Comparison of ENCODE assay signal across 1 cellular context in genomic region chr12:113222730-113223531, GRCh38.
TF ChIP-seq lines count a peak whose summit lies in the region.

No MANE protein-coding gene starts in this region.

TF ChIP-seq in HepG2, 621 proteins besides CTCF, POLR2A, EP300 and RAD21 (continued from another document):
- TF ChIP-seq TFAP4 (IDR thresholded peaks at IDR 0.05; ENCODE audit: borderline replicate concordance, low read depth) (peak; percentile 69; the same call in 1 of the 2 replicates), THAP11 (CRISPR knock-in tag; IDR thresholded peaks at IDR 0.05) (peak; percentile 52; the same call in 1 of the 2 replicates), MTF1 (CRISPR knock-in tag; IDR thresholded peaks at IDR 0.05) (no peak), SRSF1 (optimal IDR thresholded peaks at IDR 0.05; ENCODE audit: low read depth, low read length) (no peak), ZNF263 (CRISPR knock-in tag; IDR thresholded peaks at IDR 0.05) (no peak), DMAP1 (CRISPR knock-in tag; IDR thresholded peaks at IDR 0.05) (peak; percentile 44; the same call in 1 of the 2 replicates), ZNF678 (CRISPR knock-in tag; IDR thresholded peaks at IDR 0.05) (no peak), ZNF879 (CRISPR knock-in tag; IDR thresholded peaks at IDR 0.05) (no peak), PATZ1 (CRISPR knock-in tag; IDR thresholded peaks at IDR 0.05) (no peak), MTA3 (CRISPR knock-in tag; IDR thresholded peaks at IDR 0.05) (no peak), ZNF331 (CRISPR knock-in tag; IDR thresholded peaks at IDR 0.05) (peak; percentile 51; the same call in 1 of the 2 replicates), LCORL (IDR thresholded peaks at IDR 0.05) (no peak), LCORL (CRISPR knock-in tag; IDR thresholded peaks at IDR 0.05) (no peak), ZNF264 (CRISPR knock-in tag; IDR thresholded peaks at IDR 0.05) (peak; percentile 35; the same call in 1 of the 2 replicates), ZNF558 (CRISPR knock-in tag; IDR thresholded peaks at IDR 0.05; ENCODE audit: borderline replicate concordance) (no peak), ZNF460 (CRISPR knock-in tag; IDR thresholded peaks at IDR 0.05; ENCODE audit: borderline replicate concordance) (no peak), ZNF674 (CRISPR knock-in tag; IDR thresholded peaks at IDR 0.05; ENCODE audit: low read depth) (no peak), NONO (IDR thresholded peaks at IDR 0.05) (no peak), NONO (CRISPR knock-in tag; conservative IDR thresholded peaks at IDR 0.05) (no peak), REPIN1 (CRISPR knock-in tag; IDR thresholded peaks at IDR 0.05; ENCODE audit: borderline replicate concordance, low read depth) (no peak), RXRB (CRISPR knock-in tag; IDR thresholded peaks at IDR 0.05; ENCODE audit: borderline replicate concordance) (peak; percentile 32; the same call in 1 of the 2 replicates), NFIB (CRISPR knock-in tag; IDR thresholded peaks at IDR 0.05; ENCODE audit: borderline replicate concordance) (no peak), ZNF644 (CRISPR knock-in tag; IDR thresholded peaks at IDR 0.05; ENCODE audit: low read depth) (peak; percentile 81), TFE3 (CRISPR knock-in tag; IDR thresholded peaks at IDR 0.05) (no peak), ZNF383 (CRISPR knock-in tag; IDR thresholded peaks at IDR 0.05; ENCODE audit: borderline replicate concordance) (no peak), RCOR2 (CRISPR knock-in tag; IDR thresholded peaks at IDR 0.05) (no peak), ZEB1 (IDR thresholded peaks at IDR 0.05; ENCODE audit: insufficient replicate concordance, low read depth) (peak; percentile 16), ZNF75D (CRISPR knock-in tag; IDR thresholded peaks at IDR 0.05; ENCODE audit: borderline replicate concordance) (no peak), MED13 (CRISPR knock-in tag; IDR thresholded peaks at IDR 0.05) (no peak), GABPA (IDR thresholded peaks at IDR 0.05; ENCODE audit: low read depth, low read length) (no peak), GABPA (CRISPR knock-in tag; IDR thresholded peaks at IDR 0.05; ENCODE audit: low read depth) (peak; percentile 50), ZNF12 (CRISPR knock-in tag; IDR thresholded peaks at IDR 0.05) (peak; percentile 71; the same call in 1 of the 2 replicates)
- TF ChIP-seq, protein P1, sequence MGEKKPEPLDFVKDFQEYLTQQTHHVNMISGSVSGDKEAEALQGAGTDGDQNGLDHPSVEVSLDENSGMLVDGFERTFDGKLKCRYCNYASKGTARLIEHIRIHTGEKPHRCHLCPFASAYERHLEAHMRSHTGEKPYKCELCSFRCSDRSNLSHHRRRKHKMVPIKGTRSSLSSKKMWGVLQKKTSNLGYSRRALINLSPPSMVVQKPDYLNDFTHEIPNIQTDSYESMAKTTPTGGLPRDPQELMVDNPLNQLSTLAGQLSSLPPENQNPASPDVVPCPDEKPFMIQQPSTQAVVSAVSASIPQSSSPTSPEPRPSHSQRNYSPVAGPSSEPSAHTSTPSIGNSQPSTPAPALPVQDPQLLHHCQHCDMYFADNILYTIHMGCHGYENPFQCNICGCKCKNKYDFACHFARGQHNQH (CRISPR knock-in tag; IDR thresholded peaks at IDR 0.05), result peak; percentile 22; the same call in 1 of the 2 replicates
- TF ChIP-seq, protein P2, sequence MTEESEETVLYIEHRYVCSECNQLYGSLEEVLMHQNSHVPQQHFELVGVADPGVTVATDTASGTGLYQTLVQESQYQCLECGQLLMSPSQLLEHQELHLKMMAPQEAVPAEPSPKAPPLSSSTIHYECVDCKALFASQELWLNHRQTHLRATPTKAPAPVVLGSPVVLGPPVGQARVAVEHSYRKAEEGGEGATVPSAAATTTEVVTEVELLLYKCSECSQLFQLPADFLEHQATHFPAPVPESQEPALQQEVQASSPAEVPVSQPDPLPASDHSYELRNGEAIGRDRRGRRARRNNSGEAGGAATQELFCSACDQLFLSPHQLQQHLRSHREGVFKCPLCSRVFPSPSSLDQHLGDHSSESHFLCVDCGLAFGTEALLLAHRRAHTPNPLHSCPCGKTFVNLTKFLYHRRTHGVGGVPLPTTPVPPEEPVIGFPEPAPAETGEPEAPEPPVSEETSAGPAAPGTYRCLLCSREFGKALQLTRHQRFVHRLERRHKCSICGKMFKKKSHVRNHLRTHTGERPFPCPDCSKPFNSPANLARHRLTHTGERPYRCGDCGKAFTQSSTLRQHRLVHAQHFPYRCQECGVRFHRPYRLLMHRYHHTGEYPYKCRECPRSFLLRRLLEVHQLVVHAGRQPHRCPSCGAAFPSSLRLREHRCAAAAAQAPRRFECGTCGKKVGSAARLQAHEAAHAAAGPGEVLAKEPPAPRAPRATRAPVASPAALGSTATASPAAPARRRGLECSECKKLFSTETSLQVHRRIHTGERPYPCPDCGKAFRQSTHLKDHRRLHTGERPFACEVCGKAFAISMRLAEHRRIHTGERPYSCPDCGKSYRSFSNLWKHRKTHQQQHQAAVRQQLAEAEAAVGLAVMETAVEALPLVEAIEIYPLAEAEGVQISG (CRISPR knock-in tag; IDR thresholded peaks at IDR 0.05), result 0 out of 2 replicates have a peak, but pooled peaks have one; percentile 21
- TF ChIP-seq, protein P3, sequence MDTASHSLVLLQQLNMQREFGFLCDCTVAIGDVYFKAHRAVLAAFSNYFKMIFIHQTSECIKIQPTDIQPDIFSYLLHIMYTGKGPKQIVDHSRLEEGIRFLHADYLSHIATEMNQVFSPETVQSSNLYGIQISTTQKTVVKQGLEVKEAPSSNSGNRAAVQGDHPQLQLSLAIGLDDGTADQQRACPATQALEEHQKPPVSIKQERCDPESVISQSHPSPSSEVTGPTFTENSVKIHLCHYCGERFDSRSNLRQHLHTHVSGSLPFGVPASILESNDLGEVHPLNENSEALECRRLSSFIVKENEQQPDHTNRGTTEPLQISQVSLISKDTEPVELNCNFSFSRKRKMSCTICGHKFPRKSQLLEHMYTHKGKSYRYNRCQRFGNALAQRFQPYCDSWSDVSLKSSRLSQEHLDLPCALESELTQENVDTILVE (CRISPR knock-in tag; IDR thresholded peaks at IDR 0.05), result no peak
- TF ChIP-seq, protein P4, sequence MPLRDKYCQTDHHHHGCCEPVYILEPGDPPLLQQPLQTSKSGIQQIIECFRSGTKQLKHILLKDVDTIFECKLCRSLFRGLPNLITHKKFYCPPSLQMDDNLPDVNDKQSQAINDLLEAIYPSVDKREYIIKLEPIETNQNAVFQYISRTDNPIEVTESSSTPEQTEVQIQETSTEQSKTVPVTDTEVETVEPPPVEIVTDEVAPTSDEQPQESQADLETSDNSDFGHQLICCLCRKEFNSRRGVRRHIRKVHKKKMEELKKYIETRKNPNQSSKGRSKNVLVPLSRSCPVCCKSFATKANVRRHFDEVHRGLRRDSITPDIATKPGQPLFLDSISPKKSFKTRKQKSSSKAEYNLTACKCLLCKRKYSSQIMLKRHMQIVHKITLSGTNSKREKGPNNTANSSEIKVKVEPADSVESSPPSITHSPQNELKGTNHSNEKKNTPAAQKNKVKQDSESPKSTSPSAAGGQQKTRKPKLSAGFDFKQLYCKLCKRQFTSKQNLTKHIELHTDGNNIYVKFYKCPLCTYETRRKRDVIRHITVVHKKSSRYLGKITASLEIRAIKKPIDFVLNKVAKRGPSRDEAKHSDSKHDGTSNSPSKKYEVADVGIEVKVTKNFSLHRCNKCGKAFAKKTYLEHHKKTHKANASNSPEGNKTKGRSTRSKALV (CRISPR knock-in tag; IDR thresholded peaks at IDR 0.05), result no peak
- TF ChIP-seq, protein P5, sequence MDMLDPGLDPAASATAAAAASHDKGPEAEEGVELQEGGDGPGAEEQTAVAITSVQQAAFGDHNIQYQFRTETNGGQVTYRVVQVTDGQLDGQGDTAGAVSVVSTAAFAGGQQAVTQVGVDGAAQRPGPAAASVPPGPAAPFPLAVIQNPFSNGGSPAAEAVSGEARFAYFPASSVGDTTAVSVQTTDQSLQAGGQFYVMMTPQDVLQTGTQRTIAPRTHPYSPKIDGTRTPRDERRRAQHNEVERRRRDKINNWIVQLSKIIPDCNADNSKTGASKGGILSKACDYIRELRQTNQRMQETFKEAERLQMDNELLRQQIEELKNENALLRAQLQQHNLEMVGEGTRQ (IDR thresholded peaks at IDR 0.05; ENCODE audit: low read depth, low read length), result no peak
- TF ChIP-seq, protein P5 (CRISPR knock-in tag; IDR thresholded peaks at IDR 0.05; ENCODE audit: borderline replicate concordance), result no peak
- TF ChIP-seq, protein P6, sequence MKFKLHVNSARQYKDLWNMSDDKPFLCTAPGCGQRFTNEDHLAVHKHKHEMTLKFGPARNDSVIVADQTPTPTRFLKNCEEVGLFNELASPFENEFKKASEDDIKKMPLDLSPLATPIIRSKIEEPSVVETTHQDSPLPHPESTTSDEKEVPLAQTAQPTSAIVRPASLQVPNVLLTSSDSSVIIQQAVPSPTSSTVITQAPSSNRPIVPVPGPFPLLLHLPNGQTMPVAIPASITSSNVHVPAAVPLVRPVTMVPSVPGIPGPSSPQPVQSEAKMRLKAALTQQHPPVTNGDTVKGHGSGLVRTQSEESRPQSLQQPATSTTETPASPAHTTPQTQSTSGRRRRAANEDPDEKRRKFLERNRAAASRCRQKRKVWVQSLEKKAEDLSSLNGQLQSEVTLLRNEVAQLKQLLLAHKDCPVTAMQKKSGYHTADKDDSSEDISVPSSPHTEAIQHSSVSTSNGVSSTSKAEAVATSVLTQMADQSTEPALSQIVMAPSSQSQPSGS (CRISPR knock-in tag; IDR thresholded peaks at IDR 0.05), result peak; percentile 38; the same call in 1 of the 2 replicates
